Comparison of ENCODE assay signal across 9 cellular contexts in the genomic region with DNA sequence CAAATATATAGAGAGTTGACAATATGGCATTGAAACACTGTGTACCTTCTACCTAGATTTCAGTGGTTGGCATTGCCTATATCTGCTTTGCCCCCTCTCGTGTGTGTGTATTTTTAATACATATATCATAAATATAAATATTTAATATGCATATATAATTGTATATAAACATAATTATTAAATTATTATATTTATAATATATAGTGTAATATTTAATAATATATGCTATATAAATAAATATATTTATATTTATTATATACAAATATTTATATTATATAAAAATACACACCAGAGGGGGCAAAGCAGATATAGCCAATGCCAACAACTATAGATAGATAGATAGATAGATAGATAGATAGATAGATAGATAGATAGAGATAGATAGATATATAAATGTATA.
"Had no signal": no experiment of that assay in that cellular context is flagged by ENCODE, and none has a peak within 500 bp of the region (broad histone marks: within the 10 kb centered on the region; RNA-seq: fewer than 3 reads in every experiment).

No MANE protein-coding gene starts in this region.

- FAIRE-seq: HTR-8/SVneo, K562 had no signal

- H3K9me3 ChIP-seq: HAP-1 had no signal

- H3K9me3 Mint-ChIP-seq: HFFc6 had no signal

- DNase-seq: GM23248, GOT3, H7, HFFc6, IMR-90 had no signal

- ATAC-seq: HCT116, K562 had no signal

- H3K36me3 ChIP-seq: HAP-1 had no signal

- H3K4me3 ChIP-seq: GM23248, HAP-1, K562 had no signal

- H3K27ac Mint-ChIP-seq: HFFc6 had no signal

- H3K4me3 Mint-ChIP-seq: HFFc6 had no signal

- H3K27ac ChIP-seq: GM23248 had no signal
